Comparison of ENCODE assay signal across 31 cellular contexts in the genomic region with DNA sequence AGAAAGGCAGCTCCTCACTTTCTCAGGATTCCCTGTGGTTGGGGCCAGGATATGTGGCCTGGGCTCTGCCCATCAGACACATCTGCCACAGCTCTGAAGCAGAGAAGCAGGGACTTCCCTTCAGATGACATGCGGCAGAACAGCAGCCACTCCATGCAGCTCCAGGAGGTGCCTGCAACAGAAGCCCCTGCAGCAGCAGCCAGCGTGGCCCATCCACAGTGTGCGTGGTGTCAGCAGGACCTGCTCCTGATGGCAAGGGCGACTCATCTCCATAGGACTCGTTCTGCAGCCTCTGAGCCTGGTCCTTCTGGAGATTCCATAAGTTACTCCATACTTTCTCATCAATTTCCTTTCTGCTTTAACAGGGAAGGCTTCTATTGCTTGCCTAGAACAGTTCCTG.
"Had no signal": no experiment of that assay in that cellular context is flagged by ENCODE, and none has a peak within 500 bp of the region (broad histone marks: within the 10 kb centered on the region; RNA-seq: fewer than 3 reads in every experiment).

No MANE protein-coding gene starts in this region.

- H3K27me3 ChIP-seq: adrenal gland, body of pancreas, brain microvascular endothelial cell, cardiac muscle cell had no signal

- ATAC-seq: activated CD8-positive, alpha-beta T cell treated with anti-CD3 and anti-CD28 coated beads for 36 hours; activated naive CD4-positive, alpha-beta T cell treated with anti-CD3 and anti-CD28 coated beads, Interleukin-2, amount 50 U/mL, for 72 hours; activated T-cell treated with anti-CD3 and anti-CD28 coated beads, Interleukin-2, amount 50 U/mL, for 4 hours; activated T-cell treated with anti-CD3 and anti-CD28 coated beads, Interleukin-2, amount 50 U/mL, for 72 hours; activated T-helper 17 cell treated with anti-CD3 and anti-CD28 coated beads, Interleukin-2, amount 50 U/mL, for 72 hours; body of pancreas had no signal

- H3K4me3 ChIP-seq: adrenal gland, body of pancreas, cardiac muscle cell had no signal

- DNase-seq: activated B cell treated with CpG ODN at 0.5 μM for 24 hours; activated CD4-positive, alpha-beta memory T cell treated with anti-CD3 and anti-CD28 coated beads for 36 hours; activated CD4-positive, alpha-beta T cell treated with anti-CD3 and anti-CD28 coated beads for 4 hours; activated CD4-positive, alpha-beta T cell treated with anti-CD3 and anti-CD28 coated beads, Interleukin-2, amount 10 ng/mL, durations not matched to agents 24 days and 14 days; activated CD4-positive, alpha-beta T cell treated with anti-CD3 and anti-CD28 coated beads, Interleukin-2, amount 50 U/mL, for 1 hour; activated CD4-positive, alpha-beta T cell treated with anti-CD3 and anti-CD28 coated beads, Interleukin-2, amount 50 U/mL, for 4 hours; activated CD4-positive, CD25-positive, alpha-beta regulatory T cell treated with anti-CD3 and anti-CD28 coated beads, Interleukin-2, amount 50 U/mL, for 72 hours; activated CD8-positive, alpha-beta memory T cell treated with anti-CD3 and anti-CD28 coated beads, Interleukin-2, amount 50 U/mL, for 4 hours; activated CD8-positive, alpha-beta T cell treated with anti-CD3 and anti-CD28 coated beads for 36 hours; activated effector memory CD4-positive, alpha-beta T cell treated with anti-CD3 and anti-CD28 coated beads, Interleukin-2, amount 50 U/mL, for 16 hours; activated gamma-delta T cell treated with Interleukin-2 at 50 U/mL for 16 hours; activated naive CD4-positive, alpha-beta T cell; activated naive CD4-positive, alpha-beta T cell treated with anti-CD3 and anti-CD28 coated beads for 36 hours; activated naive CD4-positive, alpha-beta T cell treated with anti-CD3 and anti-CD28 coated beads, Interleukin-2, amount 50 U/mL, for 16 hours; activated naive CD8-positive, alpha-beta T cell treated with anti-CD3 and anti-CD28 coated beads for 36 hours; activated T-cell treated with anti-CD3 and anti-CD28 coated beads for 4 hours; activated T-cell treated with anti-CD3 and anti-CD28 coated beads, Interleukin-2, amount 50 U/mL, for 1 hour; activated T-cell treated with anti-CD3 and anti-CD28 coated beads, Interleukin-2, amount 50 U/mL, for 4 hours; activated T-cell treated with anti-CD3 and anti-CD28 coated beads, Interleukin-2, amount 50 U/mL, for 72 hours; amniotic stem cell; aorta; brain microvascular endothelial cell; T-helper 1 cell; T-helper 2 cell; T-helper 9 cell had no signal

- H3K4me1 ChIP-seq: body of pancreas had no signal

- H3K27ac ChIP-seq: adrenal gland, body of pancreas, brain microvascular endothelial cell, cardiac muscle cell, VCaP had no signal

- H3K36me3 ChIP-seq: adrenal gland, brain microvascular endothelial cell, cardiac muscle cell had no signal

- H3K9me3 ChIP-seq: adrenal gland, body of pancreas had no signal
